Comparison of ENCODE assay signal across 14 cellular contexts in the genomic region with DNA sequence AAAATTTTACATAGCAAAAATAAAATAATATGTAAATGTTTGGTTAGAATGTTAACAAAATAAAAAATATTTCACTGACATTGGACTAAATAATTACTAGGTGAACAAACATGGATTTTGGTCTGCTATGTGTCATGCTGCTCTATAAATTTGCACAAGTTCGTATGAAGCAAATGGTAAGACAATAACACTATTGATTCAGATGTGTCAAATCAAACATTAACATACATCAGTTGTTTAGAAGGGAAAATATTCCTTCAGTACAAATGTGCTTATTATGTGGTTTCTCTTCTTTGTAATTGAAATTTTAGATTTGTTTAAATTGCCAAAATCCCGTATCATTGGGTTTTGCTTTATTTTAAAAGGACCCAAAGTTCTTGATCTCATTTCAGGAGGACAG.
"Had no signal": no experiment of that assay in that cellular context is flagged by ENCODE, and none has a peak within 500 bp of the region (broad histone marks: within the 10 kb centered on the region; RNA-seq: fewer than 3 reads in every experiment).

No MANE protein-coding gene starts in this region.

- H3K27me3 ChIP-seq: body of pancreas, left lung had no signal

- H3K27ac ChIP-seq: body of pancreas, left lung, thoracic aorta had no signal

- DNase-seq: activated CD4-positive, alpha-beta T cell treated with anti-CD3 and anti-CD28 coated beads, Interleukin-2, amount 50 U/mL, for 4 hours; activated CD4-positive, CD25-positive, alpha-beta regulatory T cell; activated effector memory CD4-positive, alpha-beta T cell treated with Interleukin-2 at 50 U/mL for 16 hours; activated T-cell treated with anti-CD3 and anti-CD28 coated beads, Interleukin-2, amount 50 U/mL, for 24 hours; body of pancreas; cerebellar nuclear complex; dermis blood vessel endothelial cell; left lung; mesenchymal stem cell; nephron progenitor cell; stimulated activated CD4-positive, alpha-beta T cell treated with anti-CD3 and anti-CD28 coated beads, Interleukin-4, amount 100 ng/mL, for 4 hours; stimulated activated naive CD8-positive, alpha-beta T cell treated with anti-CD3 and anti-CD28 coated beads, Interleukin-15, amount 100 ng/mL, for 72 hours; T-helper 17 cell had no signal

- ATAC-seq: body of pancreas; stimulated activated naive CD8-positive, alpha-beta T cell treated with anti-CD3 and anti-CD28 coated beads, Interleukin-15, amount 100 ng/mL, for 72 hours; T-helper 17 cell had no signal

- H3K4me3 ChIP-seq: body of pancreas, left lung, thoracic aorta had no signal

- H3K9me3 ChIP-seq: body of pancreas, left lung, thoracic aorta had no signal

- H3K36me3 ChIP-seq: left lung, thoracic aorta had no signal
